In the genomic region with DNA sequence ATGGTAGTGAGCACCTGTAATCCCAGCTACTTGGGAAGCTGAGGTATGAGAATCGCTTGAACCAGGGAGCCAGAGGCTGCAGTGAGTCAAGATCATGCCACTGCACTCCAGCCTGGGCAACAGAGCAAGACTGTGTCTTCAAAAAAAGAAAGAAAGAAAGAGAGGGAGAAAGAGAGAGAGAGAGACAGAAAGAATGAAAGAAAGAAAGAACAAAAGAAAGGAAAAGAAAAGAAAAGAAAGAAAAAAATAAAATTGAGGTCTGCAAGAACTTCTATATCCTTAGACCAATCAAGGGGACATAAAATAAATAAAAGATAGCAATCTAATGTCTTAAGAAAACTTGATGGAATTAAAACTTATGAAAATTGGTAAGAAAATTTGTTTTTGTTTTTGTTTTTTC, we compare ENCODE assay signal across 8 cellular contexts. TPM values are rescaled to one million over a fixed set of nuclear protein-coding genes. Genes with fewer than 3 reads are reported as not detected.
"Had no signal": no experiment of that assay in that cellular context is flagged by ENCODE, and none has a peak within 500 bp of the region (broad histone marks: within the 10 kb centered on the region; RNA-seq: fewer than 3 reads in every experiment).

No MANE protein-coding gene starts in this region.

- H3K4me3 Mint-ChIP-seq: IgD-negative memory B cell had no signal

- H3K4me1 Mint-ChIP-seq: IgD-negative memory B cell had no signal

- H3K4me1 ChIP-seq: HAP-1 had no signal

- H3K27ac ChIP-seq: HL-60 had no signal

- H3K4me3 ChIP-seq: HAP-1 had no signal

- FAIRE-seq: HepG2 had no signal

- H3K27me3 Mint-ChIP-seq: IgD-negative memory B cell had no signal

- H3K36me3 Mint-ChIP-seq: IgD-negative memory B cell had no signal

- DNase-seq: GOT3, H7, KG1 had no signal

- H3K36me3 ChIP-seq: HAP-1 had no signal

- ATAC-seq: HCT116, HepG2 had no signal

RNA-seq across cellular contexts. Expression of gene PARD3, which starts 34.9 kb away (rescaled TPM):
- polyA plus RNA-seq: IgD-negative memory B cell had no signal
